Comparison of ENCODE assay signal across 1 cellular context in genomic region chr9:133430244-133430643, GRCh38.
TF ChIP-seq lines count a peak whose summit lies in the region.

No MANE protein-coding gene starts in this region.

TF ChIP-seq in GM12878, 131 proteins besides CTCF, POLR2A, EP300 and RAD21:
- peak; percentile 13; the same call in 1 of the 2 replicates for TF ChIP-seq SPI1 (IDR thresholded peaks at IDR 0.05; ENCODE audit: borderline replicate concordance, insufficient read depth, low read depth, low read length)
- no peak for TF ChIP-seq RFX5 (IDR thresholded peaks at IDR 0.05; ENCODE audit: low read depth, low read length)
TF ChIP-seq in GM12878: peak in this region for 1.
